ENCODE assay signal across 11 cellular contexts in genomic region chr3:184262927-184263179, GRCh38. TPM values are rescaled to one million over a fixed set of nuclear protein-coding genes. Genes with fewer than 3 reads are reported as not detected.
DNase-seq lines count a peak whose midpoint lies in the region; ATAC-seq and TF ChIP-seq lines count a peak whose summit lies in the region.
"Had no signal": no experiment of that assay in that cellular context is flagged by ENCODE, and none has a peak within 500 bp of the region (broad histone marks: within the 10 kb centered on the region; RNA-seq: fewer than 3 reads in every experiment).

No MANE protein-coding gene starts in this region.

- peaks cover 61 to 83% (median 75%) of the 10 kb centered on the region in 3 donors for H3K27me3 Mint-ChIP-seq in CD14-positive monocyte (ENCODE audit: low read depth in 3 of 3)
- H3K27me3 Mint-ChIP-seq in natural killer cell treated with Interleukin-12 subunit alpha and Interleukin-12 subunit beta and Interleukin-15 and Interleukin-18, amount 100 ng/mL, for 72 hours, result peaks cover 8 to 17% of the 10 kb centered on the region in 2 donors

- POLR2A ChIA-PET in HEK293 (lab: Yijun Ruan, JAX), result interaction anchor here (0.6 kb wide), 1 partner anchor 356 kb away, joined by 3 read pairs; no protein-coding TSS in a partner anchor

- intact Hi-C loops in CD14-positive monocyte (cut with micrococcal nuclease) (no loop called here), spleen (cut with DNase I; ENCODE audit: low total_unique reads) (no loop called here)

- peaks cover 0 to 6% of the 10 kb centered on the region in 2 experiments; a peak in 1 of 3 replicates for H3K36me3 ChIP-seq in HEK293 (ENCODE audit: control insufficient read depth in 2 of 2, insufficient read depth in 1 of 2, low read length in 2 of 2)
- no peaks in the 10 kb centered on the region for H3K36me3 ChIP-seq in brain microvascular endothelial cell (replicated peaks)
- peaks cover 0 to 11% (median 2%) of the 10 kb centered on the region in 6 donors for H3K36me3 ChIP-seq in spleen

- H3K9me3 Mint-ChIP-seq in CD14-positive monocyte, result peaks cover 3 to 44% (median 24%) of the 10 kb centered on the region in 7 donors
- H3K9me3 Mint-ChIP-seq in natural killer cell treated with Interleukin-12 subunit alpha and Interleukin-12 subunit beta and Interleukin-15 and Interleukin-18, amount 100 ng/mL, for 72 hours, result no peaks in the 10 kb centered on the region

- no peak for TF ChIP-seq POLR2A in spleen (IDR thresholded peaks at IDR 0.05)

- H3K4me3 ChIP-seq in HEK293 (ENCODE audit: low read depth, low read length), result peak overlapping the region; percentile 50
- H3K4me3 ChIP-seq in brain microvascular endothelial cell (ENCODE audit: low read depth, low read length), result peak overlapping the region; percentile 5
- H3K4me3 ChIP-seq in spleen, result peak overlapping the region in 1 of 8 donors; percentile 75

- H3K36me3 Mint-ChIP-seq in CD14-positive monocyte, result peaks cover 21 to 29% of the 10 kb centered on the region in 2 donors
- H3K36me3 Mint-ChIP-seq in natural killer cell treated with Interleukin-12 subunit alpha and Interleukin-12 subunit beta and Interleukin-15 and Interleukin-18, amount 100 ng/mL, for 72 hours, result no peaks in the 10 kb centered on the region

- CTCF ChIA-PET in HEK293 (lab: Yijun Ruan, JAX), result interaction anchor here (1.2 kb wide), 1 partner anchor 9 kb away, joined by 4 read pairs; no protein-coding TSS in a partner anchor

- peak overlapping the region; percentile 16 to 89 for H3K4me3 Mint-ChIP-seq in CD14-positive monocyte
- peak overlapping the region; percentile 90 for H3K4me3 Mint-ChIP-seq in natural killer cell treated with Interleukin-12 subunit alpha and Interleukin-12 subunit beta and Interleukin-15 and Interleukin-18, amount 100 ng/mL, for 72 hours

- no peak overlapping the region for H3K27ac Mint-ChIP-seq in CD14-positive monocyte
- H3K27ac Mint-ChIP-seq in natural killer cell treated with Interleukin-12 subunit alpha and Interleukin-12 subunit beta and Interleukin-15 and Interleukin-18, amount 100 ng/mL, for 72 hours, result no peak overlapping the region

- no peak for DNase-seq in CD14-positive monocyte (ENCODE audit: low spot score)
- no peak for DNase-seq in brain microvascular endothelial cell
- no peak for DNase-seq in natural killer cell treated with Interleukin-12 subunit alpha and Interleukin-12 subunit beta and Interleukin-15 and Interleukin-18, amount 100 ng/mL, for 72 hours (ENCODE audit: low spot score)
- DNase-seq in KG1 (lab: John Stamatoyannopoulos, UW), result no peak
- no peak for DNase-seq in effector CD4-positive, alpha-beta T cell
- no peak for DNase-seq in spleen
- no peak for DNase-seq in Ammon's horn (ENCODE audit: low spot score)
- DNase-seq: NCI-H1436 treated with DMSO at 0.1 percent for 48 hours had no signal

- H3K27ac ChIP-seq in HEK293 (ENCODE audit: extremely low read depth, low read depth, low read length) (no peak overlapping the region), brain microvascular endothelial cell (no peak overlapping the region), spleen (no peak overlapping the region)

- 29 to 48% (median 38%) methylated on average over 6 of the region's 6 CpGs for WGBS in spleen, 5 donors

- in situ Hi-C loops in brain microvascular endothelial cell (cut with HindIII; ENCODE audit: low pct_ligation_motif_present, low sequenced_read_pairs), result no loop called here

- H3K9me3 ChIP-seq in HEK293 (ENCODE audit: control insufficient read depth, insufficient read depth, low read depth, low read length) (no peaks in the 10 kb centered on the region), spleen (peaks cover 0 to 5% (median 0%) of the 10 kb centered on the region in 8 donors)

- no peak for ATAC-seq in natural killer cell treated with Interleukin-12 subunit alpha and Interleukin-12 subunit beta and Interleukin-15 and Interleukin-18, amount 100 ng/mL, for 72 hours

- TF ChIP-seq CTCF in CD14-positive monocyte (IDR thresholded peaks at IDR 0.05) (no peak), HEK293 (tag by site-specific recombination; IDR thresholded peaks at IDR 0.05) (no peak), brain microvascular endothelial cell (IDR thresholded peaks at IDR 0.05; ENCODE audit: low read depth, low read length, missing control alignments) (no peak), spleen (IDR thresholded peaks at IDR 0.05 in 8 of 11, conservative IDR thresholded peaks at IDR 0.05 in 3 of 11) (no peak)

- H3K4me1 ChIP-seq in HEK293 (ENCODE audit: control insufficient read depth, insufficient read depth, low read length) (no peaks in the 10 kb centered on the region; the same call in 1 of the 2 replicates), spleen (peaks cover 17 to 39% (median 32%) of the 10 kb centered on the region in 6 donors)

- H3K27me3 ChIP-seq in brain microvascular endothelial cell (replicated peaks) (peaks cover 1% of the 10 kb centered on the region), spleen (replicated peaks in 1 of 7) (peaks cover 3 to 93% (median 55%) of the 10 kb centered on the region in 7 donors)

- peaks cover 23% of the 10 kb centered on the region for H3K4me1 Mint-ChIP-seq in CD14-positive monocyte
- H3K4me1 Mint-ChIP-seq in natural killer cell treated with Interleukin-12 subunit alpha and Interleukin-12 subunit beta and Interleukin-15 and Interleukin-18, amount 100 ng/mL, for 72 hours (ENCODE audit: low read depth in 2 of 2), result peaks cover 19 to 23% of the 10 kb centered on the region in 2 donors

TF ChIP-seq in HEK293, 187 proteins besides CTCF, POLR2A, EP300 and RAD21 (continues in another document):
- TF ChIP-seq, protein P1, sequence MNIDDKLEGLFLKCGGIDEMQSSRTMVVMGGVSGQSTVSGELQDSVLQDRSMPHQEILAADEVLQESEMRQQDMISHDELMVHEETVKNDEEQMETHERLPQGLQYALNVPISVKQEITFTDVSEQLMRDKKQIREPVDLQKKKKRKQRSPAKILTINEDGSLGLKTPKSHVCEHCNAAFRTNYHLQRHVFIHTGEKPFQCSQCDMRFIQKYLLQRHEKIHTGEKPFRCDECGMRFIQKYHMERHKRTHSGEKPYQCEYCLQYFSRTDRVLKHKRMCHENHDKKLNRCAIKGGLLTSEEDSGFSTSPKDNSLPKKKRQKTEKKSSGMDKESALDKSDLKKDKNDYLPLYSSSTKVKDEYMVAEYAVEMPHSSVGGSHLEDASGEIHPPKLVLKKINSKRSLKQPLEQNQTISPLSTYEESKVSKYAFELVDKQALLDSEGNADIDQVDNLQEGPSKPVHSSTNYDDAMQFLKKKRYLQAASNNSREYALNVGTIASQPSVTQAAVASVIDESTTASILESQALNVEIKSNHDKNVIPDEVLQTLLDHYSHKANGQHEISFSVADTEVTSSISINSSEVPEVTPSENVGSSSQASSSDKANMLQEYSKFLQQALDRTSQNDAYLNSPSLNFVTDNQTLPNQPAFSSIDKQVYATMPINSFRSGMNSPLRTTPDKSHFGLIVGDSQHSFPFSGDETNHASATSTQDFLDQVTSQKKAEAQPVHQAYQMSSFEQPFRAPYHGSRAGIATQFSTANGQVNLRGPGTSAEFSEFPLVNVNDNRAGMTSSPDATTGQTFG (tag by site-specific recombination; IDR thresholded peaks at IDR 0.05; ENCODE audit: borderline replicate concordance), result no peak
- TF ChIP-seq ZNF24 (tag by site-specific recombination; IDR thresholded peaks at IDR 0.05), result no peak
- TF ChIP-seq ZNF132 (tag by site-specific recombination; IDR thresholded peaks at IDR 0.05; ENCODE audit: borderline replicate concordance), result no peak
- no peak for TF ChIP-seq YY1 (tag by site-specific recombination; IDR thresholded peaks at IDR 0.05)
- no peak for TF ChIP-seq ZNF776 (tag by site-specific recombination; IDR thresholded peaks at IDR 0.05; ENCODE audit: borderline replicate concordance)
- TF ChIP-seq ZNF514 (tag by site-specific recombination; IDR thresholded peaks at IDR 0.05), result no peak
- TF ChIP-seq, protein P2, sequence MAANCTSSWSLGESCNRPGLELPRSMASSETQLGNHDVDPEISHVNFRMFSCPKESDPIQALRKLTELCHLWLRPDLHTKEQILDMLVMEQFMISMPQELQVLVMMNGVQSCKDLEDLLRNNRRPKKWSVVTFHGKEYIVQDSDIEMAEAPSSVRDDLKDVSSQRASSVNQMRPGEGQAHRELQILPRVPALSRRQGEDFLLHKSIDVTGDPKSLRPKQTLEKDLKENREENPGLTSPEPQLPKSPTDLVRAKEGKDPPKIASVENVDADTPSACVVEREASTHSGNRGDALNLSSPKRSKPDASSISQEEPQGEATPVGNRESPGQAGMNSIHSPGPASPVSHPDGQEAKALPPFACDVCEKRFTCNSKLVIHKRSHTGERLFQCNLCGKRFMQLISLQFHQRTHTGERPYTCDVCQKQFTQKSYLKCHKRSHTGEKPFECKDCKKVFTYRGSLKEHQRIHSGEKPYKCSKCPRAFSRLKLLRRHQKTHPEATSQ (tag by site-specific recombination; IDR thresholded peaks at IDR 0.05), result no peak
- no peak for TF ChIP-seq ZNF302 (tag by site-specific recombination; IDR thresholded peaks at IDR 0.05; ENCODE audit: low read depth)
- no peak for TF ChIP-seq ZNF571 (tag by site-specific recombination; IDR thresholded peaks at IDR 0.05)

RNA-seq across cellular contexts. Expression of gene CAMK2N2, which starts 1.5 kb away (rescaled TPM):
- polyA plus RNA-seq in CD14-positive monocyte, result not detected
- total RNA-seq in natural killer cell treated with Interleukin-12 subunit alpha and Interleukin-12 subunit beta and Interleukin-15 and Interleukin-18, amount 100 ng/mL, for 72 hours, result 1 to 10 TPM in 1 of 2 donors, under 1 TPM in 1; 0.53 to 1.2 TPM
- total RNA-seq in spleen, result under 1 TPM in 1 of 7 donors, not detected in 6; 0.35 TPM
- polyA plus RNA-seq in spleen, result under 1 TPM in 1 of 3 donors, not detected in 2; 0.08 TPM
- total RNA-seq: myocyte had no signal

RNA-seq across cellular contexts. Expression of gene ECE2, which starts 13.0 kb away (rescaled TPM):
- not detected for polyA plus RNA-seq in CD14-positive monocyte
- not detected for total RNA-seq in natural killer cell treated with Interleukin-12 subunit alpha and Interleukin-12 subunit beta and Interleukin-15 and Interleukin-18, amount 100 ng/mL, for 72 hours
- total RNA-seq in spleen, result not detected
- polyA plus RNA-seq in spleen, result not detected
- total RNA-seq: myocyte had no signal
- polyA plus RNA-seq: esophagus had no signal

RNA-seq across cellular contexts. Expression of gene EEF1AKMT4, which starts 13.4 kb away (rescaled TPM):
- polyA plus RNA-seq in CD14-positive monocyte, result 10 to 100 TPM in 1 of 2 donors, 1 to 10 TPM in 1; 7.3 to 12.0 TPM
- total RNA-seq in natural killer cell treated with Interleukin-12 subunit alpha and Interleukin-12 subunit beta and Interleukin-15 and Interleukin-18, amount 100 ng/mL, for 72 hours, result 10 to 100 TPM; 11.9 to 16.8 TPM
- 1 to 10 TPM; 1.2 to 5.4 (median 3.0) TPM for total RNA-seq in spleen
- 1 to 10 TPM; 1.6 to 3.7 (median 3.5) TPM for polyA plus RNA-seq in spleen

RNA-seq across cellular contexts. Expression of gene ALG3, which starts 14.1 kb away (rescaled TPM):
- polyA plus RNA-seq in CD14-positive monocyte (10 to 100 TPM; 56.4 to 60.8 TPM), spleen (10 to 100 TPM; 18.7 to 23.9 (median 22.8) TPM)
- total RNA-seq in natural killer cell treated with Interleukin-12 subunit alpha and Interleukin-12 subunit beta and Interleukin-15 and Interleukin-18, amount 100 ng/mL, for 72 hours, result 10 to 100 TPM; 52.2 to 80.2 TPM
- total RNA-seq in spleen, result 10 to 100 TPM; 21.1 to 59.0 (median 28.2) TPM

RNA-seq across cellular contexts. Expression of gene VWA5B2, which starts 33.5 kb away (rescaled TPM):
- under 1 TPM in 1 of 2 donors, not detected in 1; 0.32 TPM for polyA plus RNA-seq in CD14-positive monocyte
- not detected for total RNA-seq in natural killer cell treated with Interleukin-12 subunit alpha and Interleukin-12 subunit beta and Interleukin-15 and Interleukin-18, amount 100 ng/mL, for 72 hours
- under 1 TPM in 2 of 7 donors, not detected in 5; 0.28 to 0.68 TPM for total RNA-seq in spleen
- polyA plus RNA-seq in spleen, result under 1 TPM; 0.02 to 0.08 (median 0.03) TPM
- total RNA-seq: myocyte had no signal
